ENCODE assay signal across 8 cellular contexts in genomic region chr17:77425791-77426641, GRCh38.
A peak's percentile ranks its signal among the peaks of the same experiment; 100 is the strongest.
DNase-seq lines count a peak whose midpoint lies in the region; ATAC-seq, FAIRE-seq and TF ChIP-seq lines count a peak whose summit lies in the region.

No MANE protein-coding gene starts in this region.

- no peak for TF ChIP-seq CTCF in gastroesophageal sphincter (IDR thresholded peaks at IDR 0.05)

- no peaks in the 10 kb centered on the region for H3K9me3 ChIP-seq in gastroesophageal sphincter
- no peaks in the 10 kb centered on the region for H3K9me3 ChIP-seq in small intestine (ENCODE audit: control insufficient read depth, low read depth)

- H3K36me3 Mint-ChIP-seq in activated CD4-positive, alpha-beta T cell treated with anti-CD3 and anti-CD28 coated beads for 36 hours (ENCODE audit: low read depth): no peaks in the 10 kb centered on the region

- H3K27me3 ChIP-seq in gastroesophageal sphincter (no peaks in the 10 kb centered on the region), small intestine (ENCODE audit: control insufficient read depth in 2 of 2, insufficient read depth in 2 of 2, low read length in 2 of 2) (no peaks in the 10 kb centered on the region)

- H3K4me1 Mint-ChIP-seq in activated CD4-positive, alpha-beta T cell treated with anti-CD3 and anti-CD28 coated beads for 36 hours: peaks cover 78% of the 10 kb centered on the region

- H3K4me3 ChIP-seq in gastroesophageal sphincter (peak overlapping the region in 1 of 2 donors; percentile 34), small intestine (ENCODE audit: low read depth in 1 of 2, low read length in 2 of 2) (no peak overlapping the region)

- TF ChIP-seq EP300 in gastroesophageal sphincter (IDR thresholded peaks at IDR 0.05): peak; percentile 30

- POLR2A ChIA-PET in activated CD4-positive, alpha-beta T cell treated with anti-CD3 and anti-CD28 coated beads for 36 hours (lab: Charles Lee): interaction anchor here (0.6 kb wide), 1 partner anchor 49 kb away, joined by 4 read pairs; no protein-coding TSS in a partner anchor

- peak; percentile 62 to 68 for TF ChIP-seq POLR2A in gastroesophageal sphincter (IDR thresholded peaks at IDR 0.05)

- H3K4me1 ChIP-seq in gastroesophageal sphincter (peaks cover 18 to 100% (median 91%) of the 10 kb centered on the region in 3 donors), small intestine (ENCODE audit: control insufficient read depth in 2 of 2, insufficient read depth in 1 of 2, low read depth in 1 of 2, low read length in 1 of 2) (peaks cover 1 to 23% of the 10 kb centered on the region in 2 donors)

- 8 to 18% methylated on average over 2 to 3 of the region's 23 CpGs for WGBS in gastroesophageal sphincter (ENCODE audit: low coverage in 1 of 2), 2 donors
- WGBS in small intestine, 3 donors: 55 to 81% (median 71%) methylated on average over 19 to 23 of the region's 23 CpGs

- FAIRE-seq in small intestine (lab: Jason Lieb, UNC): no peak

- intact Hi-C loops in activated CD4-positive, alpha-beta T cell treated with anti-CD3 and anti-CD28 coated beads for 36 hours (cut with DNase I, micrococcal nuclease): loop anchor here in 1 of 2 experiments (2.0 kb wide), 1 partner anchor 93 kb away; no protein-coding TSS in a partner anchor

- DNase-seq in activated CD4-positive, alpha-beta T cell treated with anti-CD3 and anti-CD28 coated beads for 36 hours: peak; percentile 82
- DNase-seq in activated CD4-positive, alpha-beta T cell treated with anti-CD3 and anti-CD28 coated beads for 1 hour: no peak
- peak; percentile 76 for DNase-seq in activated CD8-positive, alpha-beta memory T cell treated with anti-CD3 and anti-CD28 coated beads, Interleukin-2, amount 50 U/mL, for 48 hours
- DNase-seq in small intestine (no peak), left lobe of liver (ENCODE audit: low spot score) (no peak), hypothalamus (lab: John Stamatoyannopoulos, UW) (no peak)

- CTCF ChIA-PET in activated CD4-positive, alpha-beta T cell treated with anti-CD3 and anti-CD28 coated beads for 36 hours (lab: Charles Lee): interaction anchor here (1.0 to 5.5 kb wide), 2 partner anchors 25 to 26 kb away, joined by 3 to 58 read pairs; no protein-coding TSS in a partner anchor

- H3K9me3 Mint-ChIP-seq in activated CD4-positive, alpha-beta T cell treated with anti-CD3 and anti-CD28 coated beads for 36 hours (ENCODE audit: low read depth): no peaks in the 10 kb centered on the region

- no peaks in the 10 kb centered on the region for H3K27me3 Mint-ChIP-seq in activated CD4-positive, alpha-beta T cell treated with anti-CD3 and anti-CD28 coated beads for 36 hours

- peak overlapping the region; percentile 91 to 99 (median 96) for H3K27ac ChIP-seq in gastroesophageal sphincter
- peak overlapping the region; percentile 27 to 85 for H3K27ac ChIP-seq in small intestine (ENCODE audit: low read depth in 1 of 2, low read length in 1 of 2)

- no peaks in the 10 kb centered on the region for H3K36me3 ChIP-seq in gastroesophageal sphincter
- H3K36me3 ChIP-seq in small intestine (ENCODE audit: control insufficient read depth in 2 of 2, insufficient read depth in 2 of 2, low read length in 2 of 2): no peaks in the 10 kb centered on the region

- peak; percentile 84 for ATAC-seq in activated CD4-positive, alpha-beta T cell treated with anti-CD3 and anti-CD28 coated beads for 36 hours
- peak; percentile 48 for ATAC-seq in gastroesophageal sphincter
- no peak for ATAC-seq in left lobe of liver
- no peak for ATAC-seq in HG02973 (IDR thresholded peaks at IDR 0.05; ENCODE audit: unreplicated experiment)

- H3K4me3 Mint-ChIP-seq in activated CD4-positive, alpha-beta T cell treated with anti-CD3 and anti-CD28 coated beads for 36 hours: no peak overlapping the region

- H3K27ac Mint-ChIP-seq in activated CD4-positive, alpha-beta T cell treated with anti-CD3 and anti-CD28 coated beads for 36 hours: peak overlapping the region; percentile 73

Comparison
In these comparisons a context has a peak if more than half of its experiments do, and no peak if none do; other contexts are left out.
1. DNase-seq: peak in activated CD4-positive, alpha-beta T cell treated with anti-CD3 and anti-CD28 coated beads for 36 hours (single experiment) and activated CD8-positive, alpha-beta memory T cell treated with anti-CD3 and anti-CD28 coated beads, Interleukin-2, amount 50 U/mL, for 48 hours (single experiment); none in activated CD4-positive, alpha-beta T cell treated with anti-CD3 and anti-CD28 coated beads for 1 hour (single experiment), small intestine (single experiment), left lobe of liver (single experiment) and hypothalamus (0 of 51).
2. ATAC-seq: peak in activated CD4-positive, alpha-beta T cell treated with anti-CD3 and anti-CD28 coated beads for 36 hours (single experiment) and gastroesophageal sphincter (single experiment); none in left lobe of liver (single experiment) and HG02973 (single experiment).